ENCODE assay signal across 5 cellular contexts in genomic region chr16:2654949-2655348, GRCh38. TPM values are rescaled to one million over a fixed set of nuclear protein-coding genes. Genes with fewer than 3 reads are reported as not detected.
DNase-seq lines count a peak whose midpoint lies in the region; ATAC-seq and TF ChIP-seq lines count a peak whose summit lies in the region.
"Not testable (repeated sequence)": the region's sequence is repeated elsewhere in the genome, so short reads cannot be mapped to it uniquely, and the experiment has no call there.

No MANE protein-coding gene starts in this region.

- peak overlapping the region; percentile 56 for H3K27ac Mint-ChIP-seq in T-helper 17 cell
- peak overlapping the region; percentile 46 for H3K27ac Mint-ChIP-seq in dendritic cell treated with granulocyte-macrophage colony-stimulating factor and Interleukin-4, amounts not matched to agents 40 ng/mL and 50 ng/mL, for 4 days

- H3K4me1 Mint-ChIP-seq in T-helper 17 cell; dendritic cell treated with granulocyte-macrophage colony-stimulating factor and Interleukin-4, amounts not matched to agents 40 ng/mL and 50 ng/mL, for 4 days (ENCODE audit: low read depth): not testable (repeated sequence)

- H3K4me3 Mint-ChIP-seq in T-helper 17 cell; dendritic cell treated with granulocyte-macrophage colony-stimulating factor and Interleukin-4, amounts not matched to agents 40 ng/mL and 50 ng/mL, for 4 days: not testable (repeated sequence)

- not testable (repeated sequence) for H3K4me1 ChIP-seq in heart left ventricle, right lobe of liver

- ATAC-seq in T-helper 17 cell, result not testable (repeated sequence)
- peak in 3 of 4 donors; percentile 17 to 39 (median 37) for ATAC-seq in heart left ventricle
- peak; percentile 27 for ATAC-seq in left colon
- peak; percentile 84 to 88 (median 84) for ATAC-seq in right lobe of liver

- not testable (repeated sequence) for H3K36me3 Mint-ChIP-seq in T-helper 17 cell (ENCODE audit: low read depth); dendritic cell treated with granulocyte-macrophage colony-stimulating factor and Interleukin-4, amounts not matched to agents 40 ng/mL and 50 ng/mL, for 4 days (ENCODE audit: low read depth)

- WGBS in heart left ventricle, 4 donors, result 20 to 69% (median 42%) methylated on average over 1 to 2 of the region's 8 CpGs; no CpG with 5 or more reads in 1 of the 4 donors
- no CpG with 5 or more reads among the region's 8 CpGs for WGBS in right lobe of liver (ENCODE audit: insufficient coverage, low coverage, low lambda C conversion rate, missing lambda C conversion rate)

- not testable (repeated sequence) for H3K9me3 ChIP-seq in T-helper 17 cell (ENCODE audit: control insufficient read depth, low read length, poor library complexity, severe bottlenecking); heart left ventricle; right lobe of liver

- H3K27me3 Mint-ChIP-seq in T-helper 17 cell, result not testable (repeated sequence)
- H3K27me3 Mint-ChIP-seq in dendritic cell treated with granulocyte-macrophage colony-stimulating factor and Interleukin-4, amounts not matched to agents 40 ng/mL and 50 ng/mL, for 4 days, result peaks cover 27% of the 10 kb centered on the region

- intact Hi-C loops in dendritic cell treated with granulocyte-macrophage colony-stimulating factor and Interleukin-4, amounts not matched to agents 40 ng/mL and 50 ng/mL, for 4 days (cut with micrococcal nuclease); heart left ventricle (cut with DNase I); left colon (cut with DNase I, micrococcal nuclease); right lobe of liver (cut with DNase I): not testable (repeated sequence)

- not testable (repeated sequence) for H3K27ac ChIP-seq in heart left ventricle, right lobe of liver

- H3K36me3 ChIP-seq in heart left ventricle, right lobe of liver: not testable (repeated sequence)

- DNase-seq in T-helper 17 cell, heart left ventricle, left colon, right lobe of liver: not testable (repeated sequence)

- not testable (repeated sequence) for TF ChIP-seq POLR2A in heart left ventricle (IDR thresholded peaks at IDR 0.05); right lobe of liver (IDR thresholded peaks at IDR 0.05)

- not testable (repeated sequence) for H3K4me3 ChIP-seq in heart left ventricle, right lobe of liver

- H3K9me3 Mint-ChIP-seq in dendritic cell treated with granulocyte-macrophage colony-stimulating factor and Interleukin-4, amounts not matched to agents 40 ng/mL and 50 ng/mL, for 4 days, result not testable (repeated sequence)

- TF ChIP-seq CTCF in heart left ventricle (IDR thresholded peaks at IDR 0.05); right lobe of liver (IDR thresholded peaks at IDR 0.05): not testable (repeated sequence)

- H3K27me3 ChIP-seq in heart left ventricle, right lobe of liver: not testable (repeated sequence)

RNA-seq across cellular contexts. Expression of gene KCTD5, which starts 27.4 kb away (rescaled TPM):
- total RNA-seq in T-helper 17 cell (10 to 100 TPM; 19.6 to 21.9 TPM), heart left ventricle (10 to 100 TPM in 6 of 9 donors, 1 to 10 TPM in 3; 9.1 to 24.3 (median 11.1) TPM), left colon (10 to 100 TPM; 49.3 to 79.6 TPM), right lobe of liver (10 to 100 TPM in 4 of 6 experiments, 1 to 10 TPM in 2; 7.3 to 22.8 (median 11.1) TPM)
- polyA plus RNA-seq in heart left ventricle, result 10 to 100 TPM in 1 of 2 donors, 1 to 10 TPM in 1; 6.2 to 15.7 TPM
